ENCODE assay signal across 17 cellular contexts in genomic region chr7:23852135-23852534, GRCh38.
DNase-seq lines count a peak whose midpoint lies in the region; ATAC-seq and TF ChIP-seq lines count a peak whose summit lies in the region.
"Had no signal": no experiment of that assay in that cellular context is flagged by ENCODE, and none has a peak within 500 bp of the region (broad histone marks: within the 10 kb centered on the region; RNA-seq: fewer than 3 reads in every experiment).

No MANE protein-coding gene starts in this region.

- TF ChIP-seq CTCF in HFFc6 (IDR thresholded peaks at IDR 0.05) (no peak), cardiac fibroblast (IDR thresholded peaks at IDR 0.05; ENCODE audit: low read depth, low read length) (no peak), retinal pigment epithelial cell (conservative IDR thresholded peaks at IDR 0.05; ENCODE audit: low read depth, low read length) (no peak)

- H3K4me3 ChIP-seq in cardiac fibroblast (replicated peaks in 1 of 2; ENCODE audit: low read depth in 2 of 2, low read length in 2 of 2): no peak overlapping the region
- no peak overlapping the region for H3K4me3 ChIP-seq in retinal pigment epithelial cell (ENCODE audit: low read length)
- H3K4me3 ChIP-seq: GM23338, HAP-1, MG63 had no signal

- H3K4me3 Mint-ChIP-seq in HFFc6: no peak overlapping the region
- H3K4me3 Mint-ChIP-seq: GM23338 had no signal

- H3K27ac Mint-ChIP-seq in HFFc6: no peak overlapping the region
- H3K27ac Mint-ChIP-seq: GM23338 had no signal

- H3K36me3 Mint-ChIP-seq in HFFc6 (ENCODE audit: low read depth): no peaks in the 10 kb centered on the region; the same call in 1 of the 2 replicates

- no peak for ATAC-seq in stimulated activated naive CD8-positive, alpha-beta T cell treated with anti-CD3 and anti-CD28 coated beads, Interleukin-15, Interleukin-2, amounts not matched to agents 100 U/mL and 50 U/mL, for 24 hours
- ATAC-seq: GM23338, Panc1 had no signal

- H3K9me3 Mint-ChIP-seq in HFFc6: peaks cover 36% of the 10 kb centered on the region

- DNase-seq in HFFc6 (peak; percentile 1), amniotic epithelial cell (ENCODE audit: low read depth) (peak; percentile 68), cardiac fibroblast (ENCODE audit: low read depth in 2 of 2) (peak; percentile 2 to 5), retinal pigment epithelial cell (ENCODE audit: low read depth) (peak; percentile 46), dermis blood vessel endothelial cell (no peak), kidney glomerular epithelial cell (lab: John Stamatoyannopoulos, UW) (no peak)
- no peak for DNase-seq in stimulated activated naive CD8-positive, alpha-beta T cell treated with anti-CD3 and anti-CD28 coated beads, Interleukin-15, Interleukin-2, amounts not matched to agents 100 U/mL and 50 U/mL, for 24 hours
- DNase-seq: DMS153, KBM-7, MG63, NCI-H1694, NCI-H2029 treated with DMSO at 0.1 percent for 48 hours, NCI-H526 treated with DMSO at 0.1 percent for 48 hours, SHP77 had no signal

- no peaks in the 10 kb centered on the region for H3K4me1 Mint-ChIP-seq in HFFc6 (ENCODE audit: low read depth)
- H3K4me1 Mint-ChIP-seq: GM23338 had no signal

- H3K27me3 Mint-ChIP-seq in HFFc6 (ENCODE audit: insufficient read depth): no peaks in the 10 kb centered on the region; the same call in 1 of the 2 replicates

Comparison
In these comparisons a context has a peak if more than half of its experiments do, and no peak if none do; other contexts are left out.
1. DNase-seq: peak in HFFc6 (single experiment), amniotic epithelial cell (single experiment), cardiac fibroblast (2 of 2) and retinal pigment epithelial cell (single experiment); none in stimulated activated naive CD8-positive, alpha-beta T cell treated with anti-CD3 and anti-CD28 coated beads, Interleukin-15, Interleukin-2, amounts not matched to agents 100 U/mL and 50 U/mL, for 24 hours (single experiment), dermis blood vessel endothelial cell (single experiment) and kidney glomerular epithelial cell (single experiment).